13 cellular contexts compared by ENCODE assay signal in the genomic region with DNA sequence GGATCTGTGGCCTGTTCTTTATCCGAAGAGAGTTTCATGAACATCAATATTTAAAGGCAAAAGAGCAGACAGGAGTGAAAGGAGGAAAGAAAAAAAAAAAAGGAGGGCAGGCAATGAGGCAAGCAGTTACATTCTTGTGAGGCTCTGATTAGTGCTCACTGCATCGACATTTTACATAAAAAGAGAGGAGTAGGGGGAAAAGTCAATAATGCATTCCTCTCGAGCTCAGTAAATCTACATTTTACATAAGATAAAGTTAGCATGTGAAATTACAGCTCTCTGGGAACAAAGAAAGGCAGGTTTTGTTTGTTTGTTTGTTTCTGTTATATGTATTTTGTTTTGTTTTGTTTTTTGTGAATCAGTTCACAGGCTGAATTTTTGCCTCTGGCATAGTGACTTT.
"Had no signal": no experiment of that assay in that cellular context is flagged by ENCODE, and none has a peak within 500 bp of the region (broad histone marks: within the 10 kb centered on the region; RNA-seq: fewer than 3 reads in every experiment).

No MANE protein-coding gene starts in this region.

- H3K9ac ChIP-seq: parathyroid adenoma had no signal

- ATAC-seq: activated CD8-positive, alpha-beta T cell treated with anti-CD3 and anti-CD28 coated beads for 36 hours; activated naive CD4-positive, alpha-beta T cell treated with anti-CD3 and anti-CD28 coated beads, Interleukin-2, amount 50 U/mL, for 72 hours; activated T-cell treated with anti-CD3 and anti-CD28 coated beads, Interleukin-2, amount 50 U/mL, for 4 hours; stimulated activated memory B cell treated with anti-CD40 and anti-IgM and Interleukin-4, amounts not matched to agents 10 μg/mL and 1 μg/mL and 100 μg/mL, for 72 hours had no signal

- H2AFZ ChIP-seq: parathyroid adenoma had no signal

- H3K27ac ChIP-seq: coronary artery, esophagus squamous epithelium, parathyroid adenoma had no signal

- H3K4me1 ChIP-seq: parathyroid adenoma had no signal

- H3K9me3 ChIP-seq: esophagus squamous epithelium had no signal

- H3K4me3 ChIP-seq: coronary artery, esophagus squamous epithelium had no signal

- H3K36me3 ChIP-seq: esophagus squamous epithelium had no signal

- H3K79me2 ChIP-seq: parathyroid adenoma had no signal

- DNase-seq: activated CD4-positive, alpha-beta T cell treated with anti-CD3 and anti-CD28 coated beads for 4 hours; activated CD8-positive, alpha-beta T cell treated with anti-CD3 and anti-CD28 coated beads for 36 hours; activated effector memory CD4-positive, alpha-beta T cell treated with Interleukin-2 at 50 U/mL for 16 hours; activated T-cell treated with anti-CD3 and anti-CD28 coated beads, Interleukin-2, amount 50 U/mL, for 4 hours; effector CD4-positive, alpha-beta T cell; esophagus squamous epithelium; hippocampal formation; stimulated activated CD4-positive, alpha-beta T cell treated with anti-CD3 and anti-CD28 coated beads, Interleukin-2, amount 100 ng/mL, for 48 hours; T-helper 2 cell had no signal
